Comparison of ENCODE assay signal across 8 cellular contexts in genomic region chr6:44078795-44079671, GRCh38. TPM values are rescaled to one million over a fixed set of nuclear protein-coding genes. Genes with fewer than 3 reads are reported as not detected.
DNase-seq lines count a peak whose midpoint lies in the region; ATAC-seq and TF ChIP-seq lines count a peak whose summit lies in the region.

No MANE protein-coding gene starts in this region.

- H3K36me3 Mint-ChIP-seq in activated CD4-positive, alpha-beta T cell treated with anti-CD3 and anti-CD28 coated beads, Interleukin-2, amount 10 ng/mL, durations not matched to agents 7 days and 5 days (ENCODE audit: low read depth) = no peaks in the 10 kb centered on the region
- H3K36me3 Mint-ChIP-seq in naive thymus-derived CD4-positive, alpha-beta T cell = no peaks in the 10 kb centered on the region

- POLR2A ChIA-PET in AG04450 (lab: Yijun Ruan, JAX) = interaction anchor here (1.7 kb wide), 1 partner anchor 309 kb away, joined by 14 read pairs; the partner anchor contains the start of gene VEGFA
- POLR2A ChIA-PET in activated CD4-positive, alpha-beta T cell treated with anti-CD3 and anti-CD28 coated beads, Interleukin-2, amount 10 ng/mL, durations not matched to agents 7 days and 5 days (lab: Charles Lee) = no interaction called here
- POLR2A ChIA-PET in naive thymus-derived CD4-positive, alpha-beta T cell (lab: Charles Lee) = interaction anchor here (0.6 to 1.0 kb wide), 3 partner anchors 80 to 354 kb away, joined by 3 read pairs; no protein-coding TSS in a partner anchor

- no peak overlapping the region for H3K4me3 Mint-ChIP-seq in activated CD4-positive, alpha-beta T cell treated with anti-CD3 and anti-CD28 coated beads, Interleukin-2, amount 10 ng/mL, durations not matched to agents 7 days and 5 days
- no peak overlapping the region for H3K4me3 Mint-ChIP-seq in naive thymus-derived CD4-positive, alpha-beta T cell

- DNase-seq in AG04450 (ENCODE audit: low read depth, low spot score) (no peak), stromal cell of bone marrow (ENCODE audit: low read depth) (peak; percentile 54)
- DNase-seq in activated CD4-positive, alpha-beta T cell treated with anti-CD3 and anti-CD28 coated beads, Interleukin-2, amount 10 ng/mL, durations not matched to agents 7 days and 5 days = peak; percentile 78
- DNase-seq in effector CD4-positive, alpha-beta T cell = peak; percentile 57
- DNase-seq in naive thymus-derived CD4-positive, alpha-beta T cell = peak; percentile 41 to 75 (median 65)
- no peak for DNase-seq in effector CD8-positive, alpha-beta T cell (lab: John Stamatoyannopoulos, UW)

- H3K27ac Mint-ChIP-seq in activated CD4-positive, alpha-beta T cell treated with anti-CD3 and anti-CD28 coated beads, Interleukin-2, amount 10 ng/mL, durations not matched to agents 7 days and 5 days = no peak overlapping the region
- no peak overlapping the region for H3K27ac Mint-ChIP-seq in naive thymus-derived CD4-positive, alpha-beta T cell

- peaks cover 17% of the 10 kb centered on the region for H3K4me1 Mint-ChIP-seq in activated CD4-positive, alpha-beta T cell treated with anti-CD3 and anti-CD28 coated beads, Interleukin-2, amount 10 ng/mL, durations not matched to agents 7 days and 5 days
- H3K4me1 Mint-ChIP-seq in naive thymus-derived CD4-positive, alpha-beta T cell = peaks cover 0 to 27% (median 7%) of the 10 kb centered on the region in 7 donors

- no peaks in the 10 kb centered on the region for H3K9me3 Mint-ChIP-seq in activated CD4-positive, alpha-beta T cell treated with anti-CD3 and anti-CD28 coated beads, Interleukin-2, amount 10 ng/mL, durations not matched to agents 7 days and 5 days
- no peaks in the 10 kb centered on the region for H3K9me3 Mint-ChIP-seq in naive thymus-derived CD4-positive, alpha-beta T cell

- no peaks in the 10 kb centered on the region; the same call in 1 of the 2 replicates for H3K9me3 ChIP-seq in AG04450 (ENCODE audit: control insufficient read depth, insufficient read depth, low read length)
- no peaks in the 10 kb centered on the region for H3K9me3 ChIP-seq in naive thymus-derived CD4-positive, alpha-beta T cell (ENCODE audit: control insufficient read depth in 2 of 3, low read length in 3 of 3)

- ATAC-seq in HG02870 (IDR thresholded peaks at IDR 0.05; ENCODE audit: unreplicated experiment) = peak; percentile 31
- peak; percentile 77 for ATAC-seq in naive thymus-derived CD4-positive, alpha-beta T cell
- no peak for ATAC-seq in GM21528 (IDR thresholded peaks at IDR 0.05; ENCODE audit: low FRiP score, unreplicated experiment)

- H3K27me3 ChIP-seq in AG04450 (ENCODE audit: control insufficient read depth, insufficient read depth, low read length) = no peaks in the 10 kb centered on the region
- H3K27me3 ChIP-seq in naive thymus-derived CD4-positive, alpha-beta T cell (ENCODE audit: control insufficient read depth in 2 of 2, insufficient read depth in 2 of 2, low read length in 2 of 2) = no peaks in the 10 kb centered on the region

- H3K36me3 ChIP-seq in naive thymus-derived CD4-positive, alpha-beta T cell (ENCODE audit: control insufficient read depth in 2 of 3, insufficient read depth in 3 of 3, low read length in 3 of 3) = no peaks in the 10 kb centered on the region

- no peak overlapping the region for H3K4me3 ChIP-seq in AG04450 (ENCODE audit: low read depth, low read length)
- no peak overlapping the region for H3K4me3 ChIP-seq in naive thymus-derived CD4-positive, alpha-beta T cell (ENCODE audit: low read length)

- H3K27ac ChIP-seq in AG04450 (ENCODE audit: low read depth, low read length) = no peak overlapping the region
- no peak overlapping the region for H3K27ac ChIP-seq in naive thymus-derived CD4-positive, alpha-beta T cell (ENCODE audit: low read depth, low read length)

- TF ChIP-seq CTCF in AG04450 (IDR thresholded peaks at IDR 0.05; ENCODE audit: low read depth, low read length) = peak; percentile 93

- intact Hi-C loops in naive thymus-derived CD4-positive, alpha-beta T cell (cut with micrococcal nuclease) = loop anchor here (1.0 to 10.0 kb wide), 7 partner anchors 305 to 624 kb away; partner anchors contain the start of genes DLK2 (in 1 of the 2), POLH (in 1 of the 2) and XPO5 (in 1 of the 2)

- peaks cover 4 to 6% of the 10 kb centered on the region in 2 donors for H3K4me1 ChIP-seq in naive thymus-derived CD4-positive, alpha-beta T cell (ENCODE audit: control insufficient read depth in 2 of 2, insufficient read depth in 2 of 2, low read length in 2 of 2)

- peaks cover 2% of the 10 kb centered on the region for H3K27me3 Mint-ChIP-seq in activated CD4-positive, alpha-beta T cell treated with anti-CD3 and anti-CD28 coated beads, Interleukin-2, amount 10 ng/mL, durations not matched to agents 7 days and 5 days
- H3K27me3 Mint-ChIP-seq in naive thymus-derived CD4-positive, alpha-beta T cell = peaks cover 0 to 23% (median 0%) of the 10 kb centered on the region in 5 donors

- CTCF ChIA-PET in AG04450 (lab: Charles Lee) = interaction anchor here (0.5 to 7.3 kb wide), 49 partner anchors 11 to 548 kb away, joined by 3 to 91 read pairs (median 3); partner anchors contain the start of genes GTPBP2 and VEGFA
- CTCF ChIA-PET in activated CD4-positive, alpha-beta T cell treated with anti-CD3 and anti-CD28 coated beads, Interleukin-2, amount 10 ng/mL, durations not matched to agents 7 days and 5 days (lab: Charles Lee) = interaction anchor here (0.7 to 3.4 kb wide), 33 partner anchors 8 to 770 kb away, joined by 3 to 45 read pairs (median 3); partner anchors contain the start of genes RSPH9 and VEGFA
- CTCF ChIA-PET in naive thymus-derived CD4-positive, alpha-beta T cell (lab: Charles Lee) = interaction anchor here (0.5 to 4.9 kb wide), 17 partner anchors 16 to 471 kb away, joined by 3 to 43 read pairs (median 4); partner anchors contain the start of gene VEGFA

RNA-seq across cellular contexts. Expression of gene MRPL14, which starts 48.2 kb away (rescaled TPM):
- polyA plus RNA-seq in AG04450 (2011; rRNA removed) = 57.3 and 64.1 TPM in 2 replicates
- 22.5 and 31.9 TPM in 2 replicates for polyA minus RNA-seq in AG04450 (2011; rRNA and poly(A)+ RNA removed)
- total RNA-seq in activated CD4-positive, alpha-beta T cell treated with anti-CD3 and anti-CD28 coated beads, Interleukin-2, amount 10 ng/mL, durations not matched to agents 7 days and 5 days = 10 to 100 TPM; 37.6 to 47.2 TPM
- total RNA-seq in naive thymus-derived CD4-positive, alpha-beta T cell = 10 to 100 TPM; 12.6 to 58.3 (median 15.8) TPM
- 10 to 100 TPM; 71.4 to 77.9 TPM for polyA plus RNA-seq in naive thymus-derived CD4-positive, alpha-beta T cell

RNA-seq across cellular contexts. Expression of gene TMEM63B, which starts 48.3 kb away (rescaled TPM):
- 39.4 and 42.1 TPM in 2 replicates for polyA plus RNA-seq in AG04450 (2011; rRNA removed)
- 57.8 and 73.6 TPM in 2 replicates for polyA minus RNA-seq in AG04450 (2011; rRNA and poly(A)+ RNA removed)
- 10 to 100 TPM; 14.5 to 15.3 TPM for total RNA-seq in activated CD4-positive, alpha-beta T cell treated with anti-CD3 and anti-CD28 coated beads, Interleukin-2, amount 10 ng/mL, durations not matched to agents 7 days and 5 days
- total RNA-seq in naive thymus-derived CD4-positive, alpha-beta T cell = 10 to 100 TPM; 16.2 to 21.4 (median 18.1) TPM
- 1 to 10 TPM in 1 of 2 donors, under 1 TPM in 1; 0.18 to 1.7 TPM for polyA plus RNA-seq in naive thymus-derived CD4-positive, alpha-beta T cell

Comparison
In these comparisons a context has a peak if more than half of its experiments do, and no peak if none do; other contexts are left out.
1. DNase-seq: peak in activated CD4-positive, alpha-beta T cell treated with anti-CD3 and anti-CD28 coated beads, Interleukin-2, amount 10 ng/mL, durations not matched to agents 7 days and 5 days (single experiment), effector CD4-positive, alpha-beta T cell (single experiment), naive thymus-derived CD4-positive, alpha-beta T cell (9 of 9) and stromal cell of bone marrow (single experiment); none in AG04450 (single experiment) and effector CD8-positive, alpha-beta T cell (single experiment).